ENCODE assay signal across 1 cellular context in the genomic region with DNA sequence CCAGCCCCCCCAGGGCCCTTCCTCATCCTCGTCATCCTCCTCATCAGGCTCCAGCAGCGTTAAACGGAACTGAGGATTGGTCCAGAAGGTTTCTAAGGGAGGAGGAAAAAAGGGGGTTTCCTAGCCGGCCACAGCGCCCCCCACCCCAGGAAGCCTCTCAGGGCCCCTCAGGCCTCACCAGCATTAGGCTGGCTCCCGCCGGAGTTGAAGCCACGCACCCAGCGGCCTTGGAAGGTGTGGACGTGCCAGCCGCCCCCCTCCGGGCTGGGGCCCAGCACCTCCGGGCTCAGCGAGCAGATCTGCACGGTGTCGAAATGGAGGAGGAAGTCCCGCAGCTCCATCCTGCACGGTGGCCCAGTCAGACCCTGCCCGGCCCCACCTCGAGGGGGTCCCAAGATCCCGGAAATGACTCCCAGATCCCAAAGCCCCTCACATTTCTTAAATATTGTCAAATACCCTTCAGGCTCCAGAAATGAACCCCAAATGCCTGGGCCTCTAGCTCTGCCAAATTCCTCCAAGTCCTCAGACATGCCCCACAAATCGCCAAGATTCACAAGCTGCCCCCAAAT.
TF ChIP-seq lines count a peak whose summit lies in the region.

No MANE protein-coding gene starts in this region.

TF ChIP-seq in A549, 52 proteins besides CTCF, POLR2A, EP300 and RAD21 (continued from another document):
- TF ChIP-seq MYC (IDR thresholded peaks at IDR 0.05; ENCODE audit: borderline replicate concordance, low read length), result no peak
- no peak for TF ChIP-seq CHD2 (IDR thresholded peaks at IDR 0.05; ENCODE audit: low read length, partially characterized antibody)
- no peak for TF ChIP-seq ZNF302 (CRISPR knock-in tag; IDR thresholded peaks at IDR 0.05)
- no peak for TF ChIP-seq USF2 (IDR thresholded peaks at IDR 0.05)
- TF ChIP-seq MAZ (IDR thresholded peaks at IDR 0.05; ENCODE audit: borderline replicate concordance, low read depth, low read length), result no peak
- TF ChIP-seq BHLHE40 (IDR thresholded peaks at IDR 0.05; ENCODE audit: low read depth, low read length), result no peak
- no peak for TF ChIP-seq RNF2 (IDR thresholded peaks at IDR 0.05; ENCODE audit: borderline replicate concordance, low read depth)
- no peak for TF ChIP-seq ZSCAN20 (CRISPR knock-in tag; IDR thresholded peaks at IDR 0.05)
- no peak for TF ChIP-seq HOXB13 (CRISPR knock-in tag; IDR thresholded peaks at IDR 0.05; ENCODE audit: low read depth)
- no peak for TF ChIP-seq MAFK (IDR thresholded peaks at IDR 0.05; ENCODE audit: partially characterized antibody)
- TF ChIP-seq ZC3H11A (IDR thresholded peaks at IDR 0.05), result no peak
